ENCODE assay signal across 9 cellular contexts in the genomic region with DNA sequence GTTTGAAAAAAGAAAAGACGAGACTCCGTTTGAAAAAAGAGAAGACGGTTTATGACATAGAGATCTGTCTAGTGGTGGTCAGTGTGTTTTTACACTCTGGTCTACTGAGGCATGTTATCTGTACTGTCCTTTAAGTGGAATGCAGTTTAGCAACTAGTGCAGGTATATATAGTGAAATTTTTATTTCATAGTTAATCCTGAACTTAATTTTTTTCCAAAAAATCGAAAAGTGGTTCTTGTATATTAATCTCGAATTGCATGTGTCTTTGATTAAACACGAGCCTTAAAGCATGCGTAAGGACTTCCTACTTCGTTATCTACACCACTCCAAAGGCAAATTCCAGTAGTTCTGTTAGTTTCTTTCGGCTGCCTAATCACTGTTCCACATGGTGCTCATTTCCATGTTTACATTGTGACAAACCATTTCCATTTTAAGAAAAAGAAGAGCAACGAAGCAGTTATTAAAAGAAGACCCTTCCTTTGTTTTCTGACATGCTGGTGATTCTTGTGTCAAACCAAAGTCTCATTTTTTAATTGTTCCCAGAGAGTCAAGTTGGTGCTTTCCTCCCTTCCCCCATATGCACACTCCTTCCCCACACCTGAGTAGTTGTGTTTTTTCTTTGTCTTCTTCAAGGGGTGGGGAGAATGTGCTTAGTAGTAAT. TPM values are rescaled to one million over a fixed set of nuclear protein-coding genes. Genes with fewer than 3 reads are reported as not detected.
DNase-seq lines count a peak whose midpoint lies in the region; ATAC-seq and TF ChIP-seq lines count a peak whose summit lies in the region.
"Had no signal": no experiment of that assay in that cellular context is flagged by ENCODE, and none has a peak within 500 bp of the region (broad histone marks: within the 10 kb centered on the region; RNA-seq: fewer than 3 reads in every experiment).

No MANE protein-coding gene starts in this region.

- ATAC-seq in HCT116 (no peak), HG03045 (IDR thresholded peaks at IDR 0.05; ENCODE audit: unreplicated experiment) (no peak), HG02885 (IDR thresholded peaks at IDR 0.05; ENCODE audit: poor library complexity, unreplicated experiment) (no peak)

- peaks cover 60% of the 10 kb centered on the region for H3K79me2 ChIP-seq in ACC112 (ENCODE audit: control insufficient read depth, insufficient read depth, low read length, unreplicated experiment)
- H3K79me2 ChIP-seq in HCT116 (ENCODE audit: insufficient read depth, low read length) = peaks cover 62% of the 10 kb centered on the region
- H3K79me2 ChIP-seq in OCI-LY7 (ENCODE audit: insufficient read depth, low read depth, low read length) = no peaks in the 10 kb centered on the region

- BruUV-seq in HCT116 (replicated peaks; lab: Mats Ljungman, UMichigan) (no TSS peak), OCI-LY7 (replicated peaks; lab: Mats Ljungman, UMichigan) (no TSS peak)

- peak overlapping the region; percentile 90 for H3K4me3 ChIP-seq in ACC112 (ENCODE audit: low read depth, low read length)
- peak overlapping the region; percentile 71 to 80; a peak in 3 of 4 replicates for H3K4me3 ChIP-seq in HCT116 (replicated peaks in 1 of 2; ENCODE audit: low read depth in 1 of 2, low read length in 2 of 2)
- peak overlapping the region; percentile 91 for H3K4me3 ChIP-seq in adipocyte (ENCODE audit: low read length)
- no peak overlapping the region for H3K4me3 ChIP-seq in OCI-LY7 (ENCODE audit: low read depth, low read length, poor library complexity, severe bottlenecking)

- peak overlapping the region; percentile 85 for H3K4me2 ChIP-seq in HCT116 (ENCODE audit: low read length)
- no peak overlapping the region for H3K4me2 ChIP-seq in OCI-LY7 (ENCODE audit: low read length)

- H4K20me1 ChIP-seq in HCT116 (ENCODE audit: insufficient read depth) = no peaks in the 10 kb centered on the region
- no peaks in the 10 kb centered on the region for H4K20me1 ChIP-seq in OCI-LY7 (ENCODE audit: insufficient read depth, low read length)

- H2AFZ ChIP-seq in ACC112 (ENCODE audit: low read length, unreplicated experiment) (no peak overlapping the region), HCT116 (ENCODE audit: low read depth, low read length, poor library complexity, severe bottlenecking) (no peak overlapping the region), OCI-LY7 (ENCODE audit: low read length) (no peak overlapping the region)

- H3K36me3 ChIP-seq in ACC112 (ENCODE audit: insufficient read depth, low read length) (peaks cover 4% of the 10 kb centered on the region; the same call in 1 of the 2 replicates), HCT116 (ENCODE audit: control insufficient read depth in 1 of 2, insufficient read depth in 2 of 2, low read length in 2 of 2) (no peaks in the 10 kb centered on the region), adipocyte (ENCODE audit: control insufficient read depth, insufficient read depth, low read length, severe bottlenecking) (peaks cover 5% of the 10 kb centered on the region), OCI-LY7 (ENCODE audit: insufficient read depth, low read length) (no peaks in the 10 kb centered on the region)

- TF ChIP-seq POLR2A in HCT116 (IDR thresholded peaks at IDR 0.05; ENCODE audit: borderline replicate concordance, extremely low read depth, insufficient read depth, insufficient read length) = no peak

- no peaks in the 10 kb centered on the region for H3K9me2 ChIP-seq in HCT116 (ENCODE audit: insufficient read depth)
- H3K9me2 ChIP-seq in OCI-LY7 (ENCODE audit: insufficient read depth, low read length) = no peaks in the 10 kb centered on the region

- CTCF ChIA-PET in HCT116 (lab: Charles Lee) (no interaction called here), OCI-LY7 (lab: Charles Lee; ENCODE audit: unreplicated experiment) (no interaction called here)

- H3K27me3 ChIP-seq in ACC112 (ENCODE audit: insufficient read depth, low read length) (no peaks in the 10 kb centered on the region), HCT116 (ENCODE audit: insufficient read depth, low read length) (no peaks in the 10 kb centered on the region), adipocyte (replicated peaks; ENCODE audit: control insufficient read depth, insufficient read depth, low read length) (no peaks in the 10 kb centered on the region)

- DNase-seq in HCT116 (ENCODE audit: low read depth, low spot score) = no peak
- DNase-seq in adipocyte (ENCODE audit: low read depth) = peak; percentile 59
- DNase-seq in iris pigment epithelial cell (ENCODE audit: low read depth) = peak; percentile 30
- no peak for DNase-seq in OCI-LY7 (ENCODE audit: low spot score)
- no peak for DNase-seq in NCI-H510A (lab: John Stamatoyannopoulos, UW)
- DNase-seq: DMS153 had no signal

- H3K9me3 ChIP-seq in HCT116 (ENCODE audit: control insufficient read depth in 1 of 2, insufficient read depth in 1 of 2, low read depth in 1 of 2, low read length in 2 of 2) (no peaks in the 10 kb centered on the region), adipocyte (ENCODE audit: control insufficient read depth, low read length) (no peaks in the 10 kb centered on the region), OCI-LY7 (ENCODE audit: low read length) (no peaks in the 10 kb centered on the region)

- RAD21 ChIA-PET in HCT116 (lab: Charles Lee; ENCODE audit: low non-redundant PET in 1 of 2, low total read pairs in 2 of 2, uncharacterized antibody in 2 of 2, unreplicated experiment in 2 of 2) = no interaction called here

- peak overlapping the region; percentile 83; the same call in 1 of the 2 replicates for H3K9ac ChIP-seq in HCT116 (ENCODE audit: low read length)
- no peak overlapping the region for H3K9ac ChIP-seq in adipocyte (ENCODE audit: low read length)

- TF ChIP-seq CTCF in HCT116 (IDR thresholded peaks at IDR 0.05 in 2 of 3, conservative IDR thresholded peaks at IDR 0.05 in 1 of 3; ENCODE audit: borderline replicate concordance in 1 of 3, insufficient read depth in 1 of 3, low read depth in 2 of 3, low read length in 2 of 3) (no peak), OCI-LY7 (conservative IDR thresholded peaks at IDR 0.05; ENCODE audit: low read length) (no peak)

- intact Hi-C loops in HCT116 (cut with micrococcal nuclease) (no loop called here), OCI-LY7 (cut with micrococcal nuclease; ENCODE audit: unreplicated experiment) (no loop called here)

- H3K27ac ChIP-seq in ACC112 (ENCODE audit: low read depth, low read length) (peak overlapping the region; percentile 31), HCT116 (ENCODE audit: low read depth, low read length) (no peak overlapping the region), OCI-LY7 (ENCODE audit: low read depth, low read length, poor library complexity, severe bottlenecking) (no peak overlapping the region)

- TF ChIP-seq RAD21 in HCT116 (IDR thresholded peaks at IDR 0.05; ENCODE audit: low read depth) = no peak

- POLR2A ChIA-PET in HCT116 (lab: Charles Lee) (no interaction called here), OCI-LY7 (lab: Charles Lee) (no interaction called here)

- H3K4me1 ChIP-seq in ACC112 (ENCODE audit: control insufficient read depth, insufficient read depth, low read length, unreplicated experiment) = peaks cover 21% of the 10 kb centered on the region
- H3K4me1 ChIP-seq in HCT116 (ENCODE audit: control insufficient read depth in 1 of 2, insufficient read depth in 2 of 2, low read length in 2 of 2) = peaks cover 15 to 34% of the 10 kb centered on the region in 2 experiments; a peak in 3 of 4 replicates
- H3K4me1 ChIP-seq in adipocyte (ENCODE audit: control insufficient read depth, insufficient read depth, low read length) = peaks cover 28% of the 10 kb centered on the region
- peaks cover 6% of the 10 kb centered on the region for H3K4me1 ChIP-seq in OCI-LY7 (ENCODE audit: insufficient read depth, low read length, poor library complexity, severe bottlenecking)

TF ChIP-seq in HCT116, 20 proteins besides CTCF, POLR2A, EP300 and RAD21:
- TF ChIP-seq SIN3A (IDR thresholded peaks at IDR 0.05; ENCODE audit: low read depth) = no peak
- no peak for TF ChIP-seq ZNF274 (IDR thresholded peaks at IDR 0.05; ENCODE audit: low read depth, low read length)
- no peak for TF ChIP-seq EZH2phosphoT487 (IDR thresholded peaks at IDR 0.05; ENCODE audit: borderline replicate concordance)
- TF ChIP-seq YY1 (IDR thresholded peaks at IDR 0.05; ENCODE audit: extremely low read depth, insufficient replicate concordance, low read depth, low read length) = no peak
- TF ChIP-seq TCF7L2 (IDR thresholded peaks at IDR 0.05; ENCODE audit: borderline replicate concordance, extremely low read depth, insufficient read depth, insufficient read length) = no peak
- no peak for TF ChIP-seq EZH2 (IDR thresholded peaks at IDR 0.05)
- TF ChIP-seq FOSL1 (IDR thresholded peaks at IDR 0.05; ENCODE audit: low read depth) = no peak
- TF ChIP-seq ATF3 (IDR thresholded peaks at IDR 0.05) = no peak
- no peak for TF ChIP-seq POLR2AphosphoS5 (IDR thresholded peaks at IDR 0.05; ENCODE audit: low read depth, low read length)
- TF ChIP-seq ZBTB33 (IDR thresholded peaks at IDR 0.05; ENCODE audit: extremely low read depth, insufficient replicate concordance, low read length) = no peak
- TF ChIP-seq ZFX (IDR thresholded peaks at IDR 0.05) = no peak

RNA-seq across cellular contexts. Expression of gene SNX9, which starts 2.3 kb away (rescaled TPM):
- total RNA-seq in HCT116 (2021; ENCODE audit: unreplicated experiment) (42.5 TPM), OCI-LY7 (2022) (not detected in 2 replicates)
- polyA plus RNA-seq in HCT116 (2012) = 27.3 and 33.3 TPM in 2 replicates
- not detected in 2 replicates for total RNA-seq in OCI-LY7 (2014; rRNA removed; shearing (Covaris generic))

Comparison
In these comparisons a context has a peak if more than half of its experiments do, and no peak if none do; other contexts are left out.
1. DNase-seq: peak in adipocyte (single experiment) and iris pigment epithelial cell (single experiment); none in HCT116 (single experiment), OCI-LY7 (single experiment) and NCI-H510A (single experiment).
2. RNA of gene SNX9, which starts 2.3 kb away (total RNA-seq): 42.5 TPM in HCT116 (single experiment); not detected in OCI-LY7; every median in the first group is over 10 times any median in the second.